In genomic region chr2:209523778-209524362, GRCh38 we compare ENCODE assay signal across 12 cellular contexts.
A peak's percentile ranks its signal among the peaks of the same experiment; 100 is the strongest.
DNase-seq lines count a peak whose midpoint lies in the region; ATAC-seq, FAIRE-seq and TF ChIP-seq lines count a peak whose summit lies in the region.
"Had no signal": no experiment of that assay in that cellular context is flagged by ENCODE, and none has a peak within 500 bp of the region (broad histone marks: within the 10 kb centered on the region; RNA-seq: fewer than 3 reads in every experiment).

No MANE protein-coding gene starts in this region.

- DNase-seq in DMS79 treated with DMSO at 0.1 percent for 48 hours (lab: John Stamatoyannopoulos, UW) (peak; percentile 29), GM12878 (ENCODE audit: low read depth, low spot score) (no peak), iPS-NIHi11 (ENCODE audit: low spot score) (no peak), esophagus muscularis mucosa (ENCODE audit: extremely low spot score) (no peak)
- DNase-seq in CD4-positive, alpha-beta T cell = no peak
- DNase-seq: H7, kidney, MV-4-11, SJCRH30 had no signal

- H3K27ac ChIP-seq in GM12878 (ENCODE audit: control insufficient read depth, insufficient read depth) (no peak overlapping the region), esophagus muscularis mucosa (replicated peaks in 1 of 4) (no peak overlapping the region)
- H3K27ac ChIP-seq in CD4-positive, alpha-beta T cell (ENCODE audit: low read depth, low read length) = no peak overlapping the region

- in situ Hi-C loops in GM12878 (cut with MboI) = no loop called here

- no peak for TF ChIP-seq RAD21 in GM12878 (IDR thresholded peaks at IDR 0.05; ENCODE audit: insufficient read depth, low read depth, low read length)

- peak; percentile 44 for FAIRE-seq in GM12878 (lab: Jason Lieb, UNC)
- FAIRE-seq: kidney had no signal

- H3K27me3 ChIP-seq in GM12878 (replicated peaks in 1 of 2; ENCODE audit: control insufficient read depth in 2 of 2, insufficient read depth in 2 of 2, low read length in 1 of 2) = no peaks in the 10 kb centered on the region
- no peaks in the 10 kb centered on the region for H3K27me3 ChIP-seq in CD4-positive, alpha-beta T cell (ENCODE audit: control insufficient read depth, insufficient read depth, low read length)
- no peaks in the 10 kb centered on the region for H3K27me3 ChIP-seq in esophagus muscularis mucosa
- H3K27me3 ChIP-seq: SJCRH30 had no signal

- no peak overlapping the region for H3K4me3 ChIP-seq in GM12878
- H3K4me3 ChIP-seq in esophagus muscularis mucosa = no peak overlapping the region
- H3K4me3 ChIP-seq: SJCRH30 had no signal

- no TSS peak for BruUV-seq in GM12878 (replicated peaks; lab: Mats Ljungman, UMichigan)

- no peak for TF ChIP-seq EP300 in GM12878 (IDR thresholded peaks at IDR 0.05; ENCODE audit: borderline replicate concordance in 1 of 2, control insufficient read depth in 1 of 2, low read depth in 2 of 2, low read length in 2 of 2)
- TF ChIP-seq EP300 in esophagus muscularis mucosa (IDR thresholded peaks at IDR 0.05) = no peak

- intact Hi-C loops in GM12878 (cut with micrococcal nuclease; ENCODE audit: unreplicated experiment) = no loop called here
- intact Hi-C loops in CD4-positive, alpha-beta T cell (cut with DNase I, micrococcal nuclease) = no loop called here
- intact Hi-C loops in esophagus muscularis mucosa (cut with DNase I) = no loop called here

- peaks cover 10% of the 10 kb centered on the region; the same call in 1 of the 2 replicates for H3K4me1 ChIP-seq in GM12878 (ENCODE audit: control insufficient read depth, insufficient read depth, low read length)
- peaks cover 0 to 10% (median 8%) of the 10 kb centered on the region in 4 donors for H3K4me1 ChIP-seq in esophagus muscularis mucosa

- H3K36me3 ChIP-seq in GM12878 (ENCODE audit: control insufficient read depth in 2 of 2, insufficient read depth in 2 of 2, low read length in 1 of 2) = no peaks in the 10 kb centered on the region
- no peaks in the 10 kb centered on the region for H3K36me3 ChIP-seq in esophagus muscularis mucosa
- H3K36me3 ChIP-seq: SJCRH30 had no signal

- POLR2A ChIA-PET in GM12878 (lab: Charles Lee) = interaction anchor here (0.7 kb wide), 1 partner anchor 153 kb away, joined by 3 read pairs; no protein-coding TSS in a partner anchor
- POLR2A ChIA-PET in CD4-positive, alpha-beta T cell (lab: Charles Lee) = no interaction called here

- H3K27ac Mint-ChIP-seq in CD4-positive, alpha-beta T cell = no peak overlapping the region
- no peak overlapping the region for H3K27ac Mint-ChIP-seq in activated T-helper 17 cell treated with anti-CD3 and anti-CD28 coated beads, Interleukin-2, amount 50 U/mL, for 72 hours

- H3K4me1 Mint-ChIP-seq in CD4-positive, alpha-beta T cell (ENCODE audit: low read depth) = peaks cover 22% of the 10 kb centered on the region
- H3K4me1 Mint-ChIP-seq in activated T-helper 17 cell treated with anti-CD3 and anti-CD28 coated beads, Interleukin-2, amount 50 U/mL, for 72 hours = no peaks in the 10 kb centered on the region

- H3K79me2 ChIP-seq in GM12878 (ENCODE audit: control insufficient read depth, insufficient read depth, low read length) = no peaks in the 10 kb centered on the region

- WGBS in GM12878 (ENCODE audit: insufficient coverage, insufficient replicate concordance, low lambda C conversion rate, missing lambda C conversion rate) = 24% methylated on average over 3 of the region's 3 CpGs
- 78% methylated on average over 3 of the region's 3 CpGs for WGBS in esophagus muscularis mucosa

- CTCF ChIA-PET in GM12878 (lab: Yijun Ruan, JAX) = no interaction called here
- CTCF ChIA-PET in CD4-positive, alpha-beta T cell (lab: Charles Lee) = interaction anchor here (0.7 kb wide), 1 partner anchor 1792 kb away, joined by 3 read pairs; no protein-coding TSS in a partner anchor

- no peak overlapping the region for H3K4me3 Mint-ChIP-seq in CD4-positive, alpha-beta T cell
- H3K4me3 Mint-ChIP-seq in activated T-helper 17 cell treated with anti-CD3 and anti-CD28 coated beads, Interleukin-2, amount 50 U/mL, for 72 hours = no peak overlapping the region

- ATAC-seq in GM19397 (IDR thresholded peaks at IDR 0.05; ENCODE audit: unreplicated experiment) (peak; percentile 42), HG03135 (IDR thresholded peaks at IDR 0.05; ENCODE audit: unreplicated experiment) (peak; percentile 44), GM12878 (peak; percentile 80)
- ATAC-seq in CD4-positive, alpha-beta T cell (ENCODE audit: poor library complexity) = no peak
- ATAC-seq in activated T-helper 17 cell treated with anti-CD3 and anti-CD28 coated beads, Interleukin-2, amount 50 U/mL, for 72 hours (replicated peaks) = no peak

- no peak for TF ChIP-seq POLR2A in GM12878 (IDR thresholded peaks at IDR 0.05; ENCODE audit: low read depth, low read length)
- TF ChIP-seq POLR2A in esophagus muscularis mucosa (IDR thresholded peaks at IDR 0.05; ENCODE audit: low read depth) = no peak

- no peaks in the 10 kb centered on the region for H3K9me3 ChIP-seq in GM12878 (replicated peaks; ENCODE audit: control insufficient read depth, insufficient read depth, low read length)
- no peaks in the 10 kb centered on the region for H3K9me3 ChIP-seq in CD4-positive, alpha-beta T cell (ENCODE audit: control insufficient read depth, low read length)
- no peaks in the 10 kb centered on the region for H3K9me3 ChIP-seq in esophagus muscularis mucosa
- H3K9me3 ChIP-seq: SJCRH30 had no signal

- H3K36me3 Mint-ChIP-seq in CD4-positive, alpha-beta T cell (ENCODE audit: low read depth) = no peaks in the 10 kb centered on the region
- no peaks in the 10 kb centered on the region for H3K36me3 Mint-ChIP-seq in activated T-helper 17 cell treated with anti-CD3 and anti-CD28 coated beads, Interleukin-2, amount 50 U/mL, for 72 hours (ENCODE audit: low read depth)

- no peaks in the 10 kb centered on the region for H4K20me1 ChIP-seq in GM12878 (ENCODE audit: control insufficient read depth, insufficient read depth)

- RAD21 ChIA-PET in GM12878 (lab: Charles Lee; ENCODE audit: unreplicated experiment) = no interaction called here

- H3K27me3 Mint-ChIP-seq in CD4-positive, alpha-beta T cell = no peaks in the 10 kb centered on the region
- H3K27me3 Mint-ChIP-seq in activated T-helper 17 cell treated with anti-CD3 and anti-CD28 coated beads, Interleukin-2, amount 50 U/mL, for 72 hours = no peaks in the 10 kb centered on the region

- no peak for TF ChIP-seq CTCF in GM12878 (IDR thresholded peaks at IDR 0.05 in 2 of 3, conservative IDR thresholded peaks at IDR 0.05 in 1 of 3; ENCODE audit: control insufficient read depth in 2 of 3, extremely low read depth in 1 of 3, insufficient read depth in 1 of 3, low read depth in 3 of 3, low read length in 3 of 3)
- no peak for TF ChIP-seq CTCF in CD4-positive, alpha-beta T cell (IDR thresholded peaks at IDR 0.05)
- TF ChIP-seq CTCF in esophagus muscularis mucosa (IDR thresholded peaks at IDR 0.05) = no peak

- no peak overlapping the region for H2AFZ ChIP-seq in GM12878 (ENCODE audit: control insufficient read depth, low read depth, low read length)

- H3K9ac ChIP-seq in GM12878 (ENCODE audit: control insufficient read depth, insufficient read depth, low read length) = no peak overlapping the region

- no peaks in the 10 kb centered on the region for H3K9me3 Mint-ChIP-seq in CD4-positive, alpha-beta T cell
- H3K9me3 Mint-ChIP-seq in activated T-helper 17 cell treated with anti-CD3 and anti-CD28 coated beads, Interleukin-2, amount 50 U/mL, for 72 hours = no peaks in the 10 kb centered on the region

- peak overlapping the region; percentile 21; the same call in 1 of the 2 replicates for H3K4me2 ChIP-seq in GM12878 (ENCODE audit: control insufficient read depth, insufficient read depth)

- SMC1A ChIA-PET in GM12878 (lab: Charles Lee; ENCODE audit: uncharacterized antibody, unreplicated experiment) = interaction anchor here (1.0 to 1.5 kb wide), 2 partner anchors 16 to 67 kb away, joined by 3 to 4 read pairs; no protein-coding TSS in a partner anchor

TF ChIP-seq in GM12878, 131 proteins besides CTCF, POLR2A, EP300 and RAD21:
- TF ChIP-seq ATF7 (IDR thresholded peaks at IDR 0.05; ENCODE audit: low read depth) (no peak), PAX5 (IDR thresholded peaks at IDR 0.05; ENCODE audit: borderline replicate concordance, low read depth, low read length) (0 out of 2 replicates have a peak, but pooled peaks have one; percentile 51), JUNB (IDR thresholded peaks at IDR 0.05) (peak; percentile 61), NFIC (IDR thresholded peaks at IDR 0.05; ENCODE audit: low read depth, low read length) (peak; percentile 73; the same call in 1 of the 2 replicates), EGR1 (IDR thresholded peaks at IDR 0.05; ENCODE audit: borderline replicate concordance in 1 of 2, low read depth in 2 of 2, low read length in 2 of 2) (no peak), FOXM1 (IDR thresholded peaks at IDR 0.05; ENCODE audit: low read depth, low read length) (peak; percentile 31; the same call in 1 of the 2 replicates), MAX (IDR thresholded peaks at IDR 0.05; ENCODE audit: low read depth, low read length) (no peak), YY1 (IDR thresholded peaks at IDR 0.05; ENCODE audit: low read depth, low read length) (peak; percentile 71; the same call in 1 of the 2 replicates), MEF2B (IDR thresholded peaks at IDR 0.05; ENCODE audit: partially characterized antibody, poor library complexity, severe bottlenecking) (peak; percentile 36), PAX8 (IDR thresholded peaks at IDR 0.05) (no peak), WRNIP1 (IDR thresholded peaks at IDR 0.05; ENCODE audit: borderline replicate concordance, low read depth, low read length) (no peak), MEF2A (IDR thresholded peaks at IDR 0.05; ENCODE audit: insufficient read depth, low read depth, low read length) (peak; percentile 91), ZNF217 (IDR thresholded peaks at IDR 0.05) (0 out of 2 replicates have a peak, but pooled peaks have one; percentile 50), RUNX3 (IDR thresholded peaks at IDR 0.05; ENCODE audit: low read length) (peak; percentile 47; the same call in 1 of the 2 replicates)

Comparison
In these comparisons a context has a peak if more than half of its experiments do, and no peak if none do; other contexts are left out.
1. ATAC-seq: peak in GM19397 (single experiment), HG03135 (single experiment) and GM12878 (single experiment); none in CD4-positive, alpha-beta T cell (single experiment) and activated T-helper 17 cell treated with anti-CD3 and anti-CD28 coated beads, Interleukin-2, amount 50 U/mL, for 72 hours (single experiment).